Comparison of ENCODE assay signal across 1 cellular context in the genomic region with DNA sequence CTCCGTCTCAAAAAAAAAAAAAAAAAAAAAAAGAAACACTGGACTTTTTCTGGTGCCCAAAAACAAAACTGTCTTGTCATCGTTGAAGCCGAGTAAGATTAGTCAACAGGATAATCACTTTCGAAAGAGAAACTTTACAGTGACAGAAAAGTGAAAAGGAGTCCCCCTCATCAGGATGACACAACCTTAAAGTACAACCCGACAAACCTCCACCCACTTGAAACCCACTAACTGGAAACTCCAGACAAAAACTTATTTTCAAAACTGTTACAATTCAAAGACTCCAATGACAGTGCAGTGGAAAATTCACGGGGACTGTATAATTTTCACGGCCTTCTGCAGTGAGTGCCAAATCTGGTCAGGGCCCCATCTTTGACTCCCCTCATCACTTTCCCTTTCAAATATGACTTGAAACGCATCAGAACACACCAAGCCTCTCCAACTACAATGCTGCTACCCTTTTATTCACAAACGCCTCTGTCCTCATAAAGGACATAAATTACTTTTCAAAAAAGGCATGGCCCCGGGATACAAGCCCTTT.
TF ChIP-seq lines count a peak whose summit lies in the region.

No MANE protein-coding gene starts in this region.

TF ChIP-seq in K562, 482 proteins besides CTCF, POLR2A, EP300 and RAD21 (continued from another document and continues in another):
- TF ChIP-seq ZNF586 (CRISPR knock-in tag; conservative IDR thresholded peaks at IDR 0.05) (no peak), KDM1A (IDR thresholded peaks at IDR 0.05) (0 out of 4 replicates have a peak, but pooled peaks of 1 of the 2 experiments have one; percentile 13), RB1 (IDR thresholded peaks at IDR 0.05; ENCODE audit: low read depth) (no peak), HDAC1 (IDR thresholded peaks at IDR 0.05) (no peak), ZBTB8A (IDR thresholded peaks at IDR 0.05; ENCODE audit: partially characterized antibody) (no peak), HDAC6 (IDR thresholded peaks at IDR 0.05; ENCODE audit: low read depth, low read length) (no peak), HNRNPL (IDR thresholded peaks at IDR 0.05; ENCODE audit: low read depth, low read length) (no peak), ZNF778 (CRISPR knock-in tag; IDR thresholded peaks at IDR 0.05) (no peak), ZFX (CRISPR knock-in tag; IDR thresholded peaks at IDR 0.05) (no peak), ZNF668 (CRISPR knock-in tag; IDR thresholded peaks at IDR 0.05) (no peak), JUND (IDR thresholded peaks at IDR 0.05; ENCODE audit: borderline replicate concordance, low read depth, low read length) (peak; percentile 35; the same call in 1 of the 2 replicates), JUND (tag; IDR thresholded peaks at IDR 0.05; ENCODE audit: borderline replicate concordance, low read depth, low read length) (no peak), ETS2 (tag; IDR thresholded peaks at IDR 0.05; ENCODE audit: borderline replicate concordance, poor library complexity, severe bottlenecking) (no peak), STAT5B (CRISPR knock-in tag; IDR thresholded peaks at IDR 0.05) (no peak), CREBBP (IDR thresholded peaks at IDR 0.05; ENCODE audit: low read depth, low read length) (no peak), HSF4 (CRISPR knock-in tag; IDR thresholded peaks at IDR 0.05; ENCODE audit: borderline replicate concordance) (no peak), STAT6 (CRISPR knock-in tag; IDR thresholded peaks at IDR 0.05) (no peak), RFX7 (CRISPR knock-in tag; IDR thresholded peaks at IDR 0.05) (no peak), HMG20B (CRISPR knock-in tag; IDR thresholded peaks at IDR 0.05) (no peak), CCAR2 (IDR thresholded peaks at IDR 0.05; ENCODE audit: low read depth, low read length) (no peak), SREBF1 (IDR thresholded peaks at IDR 0.05; ENCODE audit: borderline replicate concordance, low read depth, low read length) (no peak), ERF (CRISPR knock-in tag; IDR thresholded peaks at IDR 0.05) (no peak), SAP30 (IDR thresholded peaks at IDR 0.05; ENCODE audit: borderline replicate concordance, insufficient read depth, low read depth, low read length, poor library complexity, severe bottlenecking) (no peak), SIN3B (IDR thresholded peaks at IDR 0.05; ENCODE audit: low read depth) (no peak), TCF15 (CRISPR knock-in tag; IDR thresholded peaks at IDR 0.05) (no peak), BACH1 (tag; IDR thresholded peaks at IDR 0.05) (peak; percentile 71), MECOM (CRISPR knock-in tag; IDR thresholded peaks at IDR 0.05) (no peak), BDP1 (IDR thresholded peaks at IDR 0.05; ENCODE audit: insufficient read depth, insufficient read length) (no peak), SMARCC2 (IDR thresholded peaks at IDR 0.05; ENCODE audit: low read depth) (0 out of 2 replicates have a peak, but pooled peaks have one; percentile 13), ZNF316 (IDR thresholded peaks at IDR 0.05) (peak; percentile 97), ZNF740 (CRISPR knock-in tag; IDR thresholded peaks at IDR 0.05) (no peak), ZNF740 (tag; IDR thresholded peaks at IDR 0.05) (no peak), ARID1B (IDR thresholded peaks at IDR 0.05) (peak; percentile 37), PCBP2 (IDR thresholded peaks at IDR 0.05; ENCODE audit: low read depth, low read length, poor library complexity, severe bottlenecking) (no peak), ZNF780A (CRISPR knock-in tag; IDR thresholded peaks at IDR 0.05) (no peak), MEF2A (IDR thresholded peaks at IDR 0.05; ENCODE audit: control insufficient read depth, low read depth, low read length) (no peak), CBFB (CRISPR knock-in tag; IDR thresholded peaks at IDR 0.05) (no peak), ZNF76 (CRISPR knock-in tag; IDR thresholded peaks at IDR 0.05; ENCODE audit: borderline replicate concordance) (no peak), PHF20 (IDR thresholded peaks at IDR 0.05; ENCODE audit: partially characterized antibody) (no peak), NFE2 (IDR thresholded peaks at IDR 0.05; ENCODE audit: low read depth) (peak; percentile 87), ZBTB33 (CRISPR knock-in tag; IDR thresholded peaks at IDR 0.05) (no peak), MAFG (tag; conservative IDR thresholded peaks at IDR 0.05) (peak; percentile 97)
- TF ChIP-seq, protein P1, sequence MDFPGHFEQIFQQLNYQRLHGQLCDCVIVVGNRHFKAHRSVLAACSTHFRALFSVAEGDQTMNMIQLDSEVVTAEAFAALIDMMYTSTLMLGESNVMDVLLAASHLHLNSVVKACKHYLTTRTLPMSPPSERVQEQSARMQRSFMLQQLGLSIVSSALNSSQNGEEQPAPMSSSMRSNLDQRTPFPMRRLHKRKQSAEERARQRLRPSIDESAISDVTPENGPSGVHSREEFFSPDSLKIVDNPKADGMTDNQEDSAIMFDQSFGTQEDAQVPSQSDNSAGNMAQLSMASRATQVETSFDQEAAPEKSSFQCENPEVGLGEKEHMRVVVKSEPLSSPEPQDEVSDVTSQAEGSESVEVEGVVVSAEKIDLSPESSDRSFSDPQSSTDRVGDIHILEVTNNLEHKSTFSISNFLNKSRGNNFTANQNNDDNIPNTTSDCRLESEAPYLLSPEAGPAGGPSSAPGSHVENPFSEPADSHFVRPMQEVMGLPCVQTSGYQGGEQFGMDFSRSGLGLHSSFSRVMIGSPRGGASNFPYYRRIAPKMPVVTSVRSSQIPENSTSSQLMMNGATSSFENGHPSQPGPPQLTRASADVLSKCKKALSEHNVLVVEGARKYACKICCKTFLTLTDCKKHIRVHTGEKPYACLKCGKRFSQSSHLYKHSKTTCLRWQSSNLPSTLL (IDR thresholded peaks at IDR 0.05), result no peak
- TF ChIP-seq, protein P2, sequence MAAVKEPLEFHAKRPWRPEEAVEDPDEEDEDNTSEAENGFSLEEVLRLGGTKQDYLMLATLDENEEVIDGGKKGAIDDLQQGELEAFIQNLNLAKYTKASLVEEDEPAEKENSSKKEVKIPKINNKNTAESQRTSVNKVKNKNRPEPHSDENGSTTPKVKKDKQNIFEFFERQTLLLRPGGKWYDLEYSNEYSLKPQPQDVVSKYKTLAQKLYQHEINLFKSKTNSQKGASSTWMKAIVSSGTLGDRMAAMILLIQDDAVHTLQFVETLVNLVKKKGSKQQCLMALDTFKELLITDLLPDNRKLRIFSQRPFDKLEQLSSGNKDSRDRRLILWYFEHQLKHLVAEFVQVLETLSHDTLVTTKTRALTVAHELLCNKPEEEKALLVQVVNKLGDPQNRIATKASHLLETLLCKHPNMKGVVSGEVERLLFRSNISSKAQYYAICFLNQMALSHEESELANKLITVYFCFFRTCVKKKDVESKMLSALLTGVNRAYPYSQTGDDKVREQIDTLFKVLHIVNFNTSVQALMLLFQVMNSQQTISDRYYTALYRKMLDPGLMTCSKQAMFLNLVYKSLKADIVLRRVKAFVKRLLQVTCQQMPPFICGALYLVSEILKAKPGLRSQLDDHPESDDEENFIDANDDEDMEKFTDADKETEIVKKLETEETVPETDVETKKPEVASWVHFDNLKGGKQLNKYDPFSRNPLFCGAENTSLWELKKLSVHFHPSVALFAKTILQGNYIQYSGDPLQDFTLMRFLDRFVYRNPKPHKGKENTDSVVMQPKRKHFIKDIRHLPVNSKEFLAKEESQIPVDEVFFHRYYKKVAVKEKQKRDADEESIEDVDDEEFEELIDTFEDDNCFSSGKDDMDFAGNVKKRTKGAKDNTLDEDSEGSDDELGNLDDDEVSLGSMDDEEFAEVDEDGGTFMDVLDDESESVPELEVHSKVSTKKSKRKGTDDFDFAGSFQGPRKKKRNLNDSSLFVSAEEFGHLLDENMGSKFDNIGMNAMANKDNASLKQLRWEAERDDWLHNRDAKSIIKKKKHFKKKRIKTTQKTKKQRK (IDR thresholded peaks at IDR 0.05; ENCODE audit: borderline replicate concordance, low read depth, low read length), result no peak
- TF ChIP-seq, protein P3, sequence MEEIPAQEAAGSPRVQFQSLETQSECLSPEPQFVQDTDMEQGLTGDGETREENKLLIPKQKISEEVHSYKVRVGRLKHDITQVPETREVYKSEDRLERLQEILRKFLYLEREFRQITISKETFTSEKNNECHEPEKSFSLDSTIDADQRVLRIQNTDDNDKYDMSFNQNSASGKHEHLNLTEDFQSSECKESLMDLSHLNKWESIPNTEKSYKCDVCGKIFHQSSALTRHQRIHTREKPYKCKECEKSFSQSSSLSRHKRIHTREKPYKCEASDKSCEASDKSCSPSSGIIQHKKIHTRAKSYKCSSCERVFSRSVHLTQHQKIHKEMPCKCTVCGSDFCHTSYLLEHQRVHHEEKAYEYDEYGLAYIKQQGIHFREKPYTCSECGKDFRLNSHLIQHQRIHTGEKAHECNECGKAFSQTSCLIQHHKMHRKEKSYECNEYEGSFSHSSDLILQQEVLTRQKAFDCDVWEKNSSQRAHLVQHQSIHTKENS (CRISPR knock-in tag; IDR thresholded peaks at IDR 0.05), result no peak
- TF ChIP-seq, protein P4, sequence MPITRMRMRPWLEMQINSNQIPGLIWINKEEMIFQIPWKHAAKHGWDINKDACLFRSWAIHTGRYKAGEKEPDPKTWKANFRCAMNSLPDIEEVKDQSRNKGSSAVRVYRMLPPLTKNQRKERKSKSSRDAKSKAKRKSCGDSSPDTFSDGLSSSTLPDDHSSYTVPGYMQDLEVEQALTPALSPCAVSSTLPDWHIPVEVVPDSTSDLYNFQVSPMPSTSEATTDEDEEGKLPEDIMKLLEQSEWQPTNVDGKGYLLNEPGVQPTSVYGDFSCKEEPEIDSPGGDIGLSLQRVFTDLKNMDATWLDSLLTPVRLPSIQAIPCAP (CRISPR knock-in tag; IDR thresholded peaks at IDR 0.05; ENCODE audit: borderline replicate concordance), result no peak
- TF ChIP-seq, protein P5, sequence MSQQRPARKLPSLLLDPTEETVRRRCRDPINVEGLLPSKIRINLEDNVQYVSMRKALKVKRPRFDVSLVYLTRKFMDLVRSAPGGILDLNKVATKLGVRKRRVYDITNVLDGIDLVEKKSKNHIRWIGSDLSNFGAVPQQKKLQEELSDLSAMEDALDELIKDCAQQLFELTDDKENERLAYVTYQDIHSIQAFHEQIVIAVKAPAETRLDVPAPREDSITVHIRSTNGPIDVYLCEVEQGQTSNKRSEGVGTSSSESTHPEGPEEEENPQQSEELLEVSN (IDR thresholded peaks at IDR 0.05; ENCODE audit: borderline replicate concordance in 1 of 2, extremely low read depth in 1 of 2, insufficient read depth in 1 of 2, insufficient read length in 1 of 2, low read depth in 1 of 2, low read length in 1 of 2, poor library complexity in 1 of 2, severe bottlenecking in 1 of 2), result no peak
